In genomic region chr12:103855896-103856657, GRCh38 we compare ENCODE assay signal across 2 cellular contexts.
TF ChIP-seq lines count a peak whose summit lies in the region.

No MANE protein-coding gene starts in this region.

TF ChIP-seq in SK-N-SH, 30 proteins besides CTCF, POLR2A, EP300 and RAD21:
- TF ChIP-seq ZBTB33 (IDR thresholded peaks at IDR 0.05; ENCODE audit: borderline replicate concordance, low read depth) = no peak
- no peak for TF ChIP-seq SIN3A (IDR thresholded peaks at IDR 0.05; ENCODE audit: borderline replicate concordance, low read depth, low read length)

TF ChIP-seq in SK-N-SH treated with all-trans-retinoic acid at 6 μM for 48 hours, 23 proteins besides CTCF, POLR2A, EP300 and RAD21 (continued from another document):
- TF ChIP-seq GLIS3 (CRISPR knock-in tag; IDR thresholded peaks at IDR 0.05) = no peak
- no peak for TF ChIP-seq POU6F1 (CRISPR knock-in tag; IDR thresholded peaks at IDR 0.05; ENCODE audit: borderline replicate concordance, low read depth)
- TF ChIP-seq ARNTL (CRISPR knock-in tag; IDR thresholded peaks at IDR 0.05; ENCODE audit: borderline replicate concordance, low read depth) = no peak
